Comparison of ENCODE assay signal across 13 cellular contexts in the genomic region with DNA sequence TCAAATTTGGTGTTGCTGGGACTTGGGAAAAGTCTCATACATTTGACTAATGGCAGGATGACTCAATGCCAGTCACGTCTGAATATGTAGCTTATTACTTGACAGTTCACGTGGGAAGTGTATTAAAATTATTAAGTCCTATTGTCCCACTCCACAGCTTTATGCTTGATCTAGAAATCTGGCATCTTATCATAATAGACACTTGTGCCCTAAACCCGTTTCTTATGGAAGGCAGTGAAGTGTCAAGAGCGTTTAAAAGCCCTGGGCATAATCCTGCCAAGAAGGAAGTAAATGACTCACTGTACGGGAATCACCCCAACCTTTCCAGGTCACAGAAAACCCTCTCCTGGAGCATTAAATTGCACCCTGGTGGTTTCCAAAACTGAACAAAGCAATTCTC.
DNase-seq lines count a peak whose midpoint lies in the region; ATAC-seq and TF ChIP-seq lines count a peak whose summit lies in the region.
"Had no signal": no experiment of that assay in that cellular context is flagged by ENCODE, and none has a peak within 500 bp of the region (broad histone marks: within the 10 kb centered on the region; RNA-seq: fewer than 3 reads in every experiment).

No MANE protein-coding gene starts in this region.

- no peak overlapping the region for H3K4me3 ChIP-seq in dorsolateral prefrontal cortex
- H3K4me3 ChIP-seq: SK-N-MC had no signal

- H3K4me3 Mint-ChIP-seq in Calu3 (ENCODE audit: low read depth, unreplicated experiment) (no peak overlapping the region), progenitor cell of endocrine pancreas (ENCODE audit: low read depth) (no peak overlapping the region)
- H3K4me3 Mint-ChIP-seq: CD4-positive, alpha-beta T cell had no signal

- H3K9me3 Mint-ChIP-seq in Calu3 (ENCODE audit: low read depth, unreplicated experiment): no peaks in the 10 kb centered on the region
- no peaks in the 10 kb centered on the region for H3K9me3 Mint-ChIP-seq in progenitor cell of endocrine pancreas (ENCODE audit: low read depth)
- H3K9me3 Mint-ChIP-seq: CD4-positive, alpha-beta T cell had no signal

- peak; percentile 55 for DNase-seq in Calu3
- DNase-seq in NCI-H2227 (lab: John Stamatoyannopoulos, UW; ENCODE audit: unreplicated experiment): peak; percentile 29
- no peak for DNase-seq in dorsolateral prefrontal cortex
- DNase-seq in progenitor cell of endocrine pancreas (ENCODE audit: low spot score, unreplicated experiment): no peak
- DNase-seq in DMS153 treated with DMSO at 0.1 percent for 48 hours (lab: John Stamatoyannopoulos, UW; ENCODE audit: unreplicated experiment): no peak
- DNase-seq in AML-193 (lab: John Stamatoyannopoulos, UW): no peak
- no peak for DNase-seq in NOMO-1 (lab: John Stamatoyannopoulos, UW; ENCODE audit: unreplicated experiment in 2 of 2)
- DNase-seq: CD4-positive, alpha-beta T cell; GOT3; left cardiac atrium; NCI-H1694 treated with DMSO at 0.1 percent for 48 hours had no signal

- intact Hi-C loops in Calu3 (cut with micrococcal nuclease; ENCODE audit: unreplicated experiment) (no loop called here), dorsolateral prefrontal cortex (cut with DNase I) (no loop called here)

- H3K27me3 Mint-ChIP-seq in Calu3 (ENCODE audit: unreplicated experiment) (no peaks in the 10 kb centered on the region), progenitor cell of endocrine pancreas (no peaks in the 10 kb centered on the region)
- H3K27me3 Mint-ChIP-seq: CD4-positive, alpha-beta T cell had no signal

- no peaks in the 10 kb centered on the region for H3K27me3 ChIP-seq in dorsolateral prefrontal cortex

- BruUV-seq in Calu3 (replicated peaks; lab: Mats Ljungman, UMichigan): no TSS peak

- ATAC-seq in HG03159 (IDR thresholded peaks at IDR 0.05; ENCODE audit: unreplicated experiment): no peak

- CTCF ChIA-PET in Calu3 (lab: Charles Lee): no interaction called here

- peaks cover 10% of the 10 kb centered on the region for H3K36me3 Mint-ChIP-seq in Calu3 (ENCODE audit: insufficient read depth, unreplicated experiment)
- peaks cover 37% of the 10 kb centered on the region for H3K36me3 Mint-ChIP-seq in progenitor cell of endocrine pancreas (ENCODE audit: insufficient read depth)

- peak overlapping the region in 50 of 59 donors; percentile 0 to 98 (median 52) for H3K27ac ChIP-seq in dorsolateral prefrontal cortex
- H3K27ac ChIP-seq: SK-N-MC had no signal

- H3K27ac Mint-ChIP-seq in Calu3 (ENCODE audit: unreplicated experiment): peak overlapping the region; percentile 60
- H3K27ac Mint-ChIP-seq in progenitor cell of endocrine pancreas: peak overlapping the region; percentile 43
- H3K27ac Mint-ChIP-seq: CD4-positive, alpha-beta T cell had no signal

- H3K4me1 Mint-ChIP-seq in Calu3 (ENCODE audit: low read depth, unreplicated experiment): peaks cover 22% of the 10 kb centered on the region
- peaks cover 23% of the 10 kb centered on the region for H3K4me1 Mint-ChIP-seq in progenitor cell of endocrine pancreas (ENCODE audit: low read depth)

- no peak for TF ChIP-seq CTCF in Calu3 (IDR thresholded peaks at IDR 0.05; ENCODE audit: unreplicated experiment)
- no peak for TF ChIP-seq CTCF in dorsolateral prefrontal cortex (IDR thresholded peaks at IDR 0.05 in 54 of 56, conservative IDR thresholded peaks at IDR 0.05 in 2 of 56; ENCODE audit: low read depth in 1 of 56, partially characterized antibody in 56 of 56)
- TF ChIP-seq CTCF in progenitor cell of endocrine pancreas (IDR thresholded peaks at IDR 0.05; ENCODE audit: unreplicated experiment): no peak

Comparison
In these comparisons a context has a peak if more than half of its experiments do, and no peak if none do; other contexts are left out.
1. DNase-seq: peak in Calu3 (single experiment) and NCI-H2227 (single experiment); none in dorsolateral prefrontal cortex (0 of 10), progenitor cell of endocrine pancreas (single experiment), DMS153 treated with DMSO at 0.1 percent for 48 hours (single experiment), AML-193 (0 of 2) and NOMO-1 (0 of 2).